Comparison of ENCODE assay signal across 8 cellular contexts in genomic region chr5:140362875-140363630, GRCh38. TPM values are rescaled to one million over a fixed set of nuclear protein-coding genes. Genes with fewer than 3 reads are reported as not detected.
DNase-seq lines count a peak whose midpoint lies in the region; ATAC-seq and TF ChIP-seq lines count a peak whose summit lies in the region.

No MANE protein-coding gene starts in this region.

- TF ChIP-seq CTCF in parathyroid adenoma (IDR thresholded peaks at IDR 0.05) (peak; percentile 96), type B pancreatic cell (conservative IDR thresholded peaks at IDR 0.05) (peak; percentile 97)

- H3K4me2 ChIP-seq in parathyroid adenoma (ENCODE audit: low read length) = peak overlapping the region; percentile 70

- no peaks in the 10 kb centered on the region for H3K9me3 ChIP-seq in parathyroid adenoma (ENCODE audit: control insufficient read depth, low read length)

- peak overlapping the region; percentile 65 for H2AFZ ChIP-seq in parathyroid adenoma

- ATAC-seq in GM19452 (IDR thresholded peaks at IDR 0.05; ENCODE audit: unreplicated experiment) (peak; percentile 92), Right ventricle myocardium inferior (peak; percentile 57)

- H3K4me1 Mint-ChIP-seq in type B pancreatic cell (ENCODE audit: unreplicated experiment) = peaks cover 5% of the 10 kb centered on the region

- no peak overlapping the region for H3K27ac Mint-ChIP-seq in type B pancreatic cell

- intact Hi-C loops in Right ventricle myocardium inferior (cut with DNase I) = no loop called here

- no peaks in the 10 kb centered on the region for H3K27me3 ChIP-seq in parathyroid adenoma (ENCODE audit: control insufficient read depth, insufficient read depth, low read length)

- no peaks in the 10 kb centered on the region for H3K79me2 ChIP-seq in parathyroid adenoma

- DNase-seq in COLO668 (lab: John Stamatoyannopoulos, UW; ENCODE audit: unreplicated experiment) (peak; percentile 57), HK-2 (ENCODE audit: unreplicated experiment) (peak; percentile 78), SK-N-DZ (ENCODE audit: low spot score) (peak; percentile 62), Right ventricle myocardium inferior (ENCODE audit: missing footprints) (peak; percentile 92), type B pancreatic cell (ENCODE audit: extremely low spot score, unreplicated experiment) (peak; percentile 86)
- peak; percentile 86 for DNase-seq in activated naive CD4-positive, alpha-beta T cell treated with Interleukin-2 at 50 U/mL for 16 hours

- no peak overlapping the region for H3K27ac ChIP-seq in parathyroid adenoma

- H3K36me3 Mint-ChIP-seq in type B pancreatic cell = no peaks in the 10 kb centered on the region

- no peaks in the 10 kb centered on the region for H3K4me1 ChIP-seq in parathyroid adenoma

- H3K9me3 Mint-ChIP-seq in type B pancreatic cell = no peaks in the 10 kb centered on the region

- no peaks in the 10 kb centered on the region for H3K36me3 ChIP-seq in parathyroid adenoma (ENCODE audit: control insufficient read depth, insufficient read depth, low read length)

- peak overlapping the region; percentile 28 for H3K4me3 ChIP-seq in parathyroid adenoma (ENCODE audit: low read depth, low read length)

- H3K27me3 Mint-ChIP-seq in type B pancreatic cell = peaks cover 7% of the 10 kb centered on the region

- peak overlapping the region; percentile 85 for H3K4me3 Mint-ChIP-seq in type B pancreatic cell

- H3K9ac ChIP-seq in parathyroid adenoma = no peak overlapping the region

RNA-seq across cellular contexts. Expression of gene SLC4A9, which starts 3.1 kb away (rescaled TPM):
- not detected in 2 replicates for polyA plus RNA-seq in SK-N-DZ (2014; cell fraction: cytosol; rRNA removed)
- polyA plus RNA-seq in SK-N-DZ (2014; cell fraction: nucleus; rRNA removed) = not detected in 2 replicates
- total RNA-seq in Right ventricle myocardium inferior (not detected), type B pancreatic cell (ENCODE audit: low replicate concordance) (0.17 TPM in 1 of 2 replicates, not detected in the other)

RNA-seq across cellular contexts. Expression of gene HBEGF, which starts 16.6 kb away (rescaled TPM):
- 1.8 and 2.7 TPM in 2 replicates for polyA plus RNA-seq in SK-N-DZ (2014; cell fraction: cytosol; rRNA removed)
- polyA plus RNA-seq in SK-N-DZ (2014; cell fraction: nucleus; rRNA removed) = 1.5 and 1.6 TPM in 2 replicates
- total RNA-seq in Right ventricle myocardium inferior = 20.2 TPM
- total RNA-seq in type B pancreatic cell (ENCODE audit: low replicate concordance) = 4.7 and 4.9 TPM in 2 replicates

RNA-seq across cellular contexts. Expression of gene ANKHD1, which starts 38.6 kb away (rescaled TPM):
- polyA plus RNA-seq in SK-N-DZ (2014; cell fraction: cytosol; rRNA removed) = 46.2 and 62.1 TPM in 2 replicates
- polyA plus RNA-seq in SK-N-DZ (2014; cell fraction: nucleus; rRNA removed) = 92.9 and 116 TPM in 2 replicates
- 57.2 TPM for total RNA-seq in Right ventricle myocardium inferior
- total RNA-seq in type B pancreatic cell (ENCODE audit: low replicate concordance) = 108 and 129 TPM in 2 replicates
